Comparison of ENCODE assay signal across 16 cellular contexts in the genomic region with DNA sequence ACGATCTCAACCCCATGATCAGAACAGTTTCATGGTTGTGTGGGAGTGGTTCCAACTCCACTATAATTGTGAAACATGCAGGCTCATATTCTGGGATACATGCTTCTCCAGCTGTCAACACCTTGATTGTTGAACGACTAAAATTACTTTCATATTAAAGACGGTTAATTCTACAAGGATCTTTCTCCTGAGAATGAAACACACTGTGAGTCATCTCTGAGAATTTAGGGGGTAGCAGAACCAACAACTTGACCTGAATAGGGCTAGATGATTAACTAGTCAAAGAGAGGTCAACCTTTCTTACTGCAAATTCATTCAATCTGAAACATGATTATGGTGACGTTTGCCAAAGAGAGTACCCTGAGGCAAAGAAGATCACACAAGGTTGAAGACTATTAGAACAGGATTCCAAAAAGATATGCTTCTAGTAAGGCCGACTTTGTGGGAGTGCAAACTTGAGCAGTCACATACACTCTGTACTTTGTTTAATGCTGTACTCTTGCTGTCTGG.
A peak's percentile ranks its signal among the peaks of the same experiment; 100 is the strongest.
DNase-seq lines count a peak whose midpoint lies in the region; ATAC-seq, FAIRE-seq and TF ChIP-seq lines count a peak whose summit lies in the region.
"Had no signal": no experiment of that assay in that cellular context is flagged by ENCODE, and none has a peak within 500 bp of the region (broad histone marks: within the 10 kb centered on the region; RNA-seq: fewer than 3 reads in every experiment).

No MANE protein-coding gene starts in this region.

- H3K4me3 Mint-ChIP-seq in activated T-helper 17 cell treated with anti-CD3 and anti-CD28 coated beads, Interleukin-2, amount 50 U/mL, for 72 hours = peak overlapping the region; percentile 32
- no peak overlapping the region for H3K4me3 Mint-ChIP-seq in activated naive CD8-positive, alpha-beta T cell treated with anti-CD3 and anti-CD28 coated beads, Interleukin-2, amount 50 U/mL, for 24 hours
- H3K4me3 Mint-ChIP-seq: IgD-negative memory B cell had no signal

- peaks cover 21% of the 10 kb centered on the region for H3K4me1 Mint-ChIP-seq in activated T-helper 17 cell treated with anti-CD3 and anti-CD28 coated beads, Interleukin-2, amount 50 U/mL, for 72 hours
- no peaks in the 10 kb centered on the region for H3K4me1 Mint-ChIP-seq in activated naive CD8-positive, alpha-beta T cell treated with anti-CD3 and anti-CD28 coated beads, Interleukin-2, amount 50 U/mL, for 24 hours
- H3K4me1 Mint-ChIP-seq: IgD-negative memory B cell had no signal

- H3K27ac ChIP-seq in kidney (ENCODE audit: low read depth in 2 of 2, low read length in 2 of 2) = no peak overlapping the region
- H3K27ac ChIP-seq: SJSA1 had no signal

- no peak overlapping the region for H3K9ac ChIP-seq in kidney (ENCODE audit: low read length in 2 of 2)

- H3K36me3 ChIP-seq in kidney (ENCODE audit: control insufficient read depth in 1 of 2, insufficient read depth in 2 of 2, low read length in 2 of 2) = no peaks in the 10 kb centered on the region
- H3K36me3 ChIP-seq: SJSA1 had no signal

- peaks cover 2 to 10% of the 10 kb centered on the region in 2 donors for H3K4me1 ChIP-seq in kidney (ENCODE audit: control insufficient read depth in 1 of 2, insufficient read depth in 1 of 2, low read depth in 1 of 2, low read length in 2 of 2)

- intact Hi-C loops in Right ventricle myocardium inferior (cut with DNase I) (no loop called here), Right ventricle myocardium superior (cut with DNase I) (no loop called here), kidney (cut with DNase I) (no loop called here)

- H3K9me3 Mint-ChIP-seq in activated T-helper 17 cell treated with anti-CD3 and anti-CD28 coated beads, Interleukin-2, amount 50 U/mL, for 72 hours = peaks cover 5% of the 10 kb centered on the region
- no peaks in the 10 kb centered on the region for H3K9me3 Mint-ChIP-seq in activated naive CD8-positive, alpha-beta T cell treated with anti-CD3 and anti-CD28 coated beads, Interleukin-2, amount 50 U/mL, for 24 hours
- H3K9me3 Mint-ChIP-seq: IgD-negative memory B cell had no signal

- ATAC-seq in Right ventricle myocardium inferior = peak; percentile 44
- no peak for ATAC-seq in Right ventricle myocardium superior (ENCODE audit: poor library complexity)
- peak; percentile 76 for ATAC-seq in activated T-helper 17 cell treated with anti-CD3 and anti-CD28 coated beads, Interleukin-2, amount 50 U/mL, for 72 hours (replicated peaks)
- no peak for ATAC-seq in activated naive CD8-positive, alpha-beta T cell treated with anti-CD3 and anti-CD28 coated beads, Interleukin-2, amount 50 U/mL, for 24 hours

- no peak for TF ChIP-seq CTCF in kidney (IDR thresholded peaks at IDR 0.05; ENCODE audit: borderline replicate concordance, extremely low read depth, insufficient read depth)

- FAIRE-seq in kidney (lab: Jason Lieb, UNC) = no peak
- FAIRE-seq: A204.1, GM12891 had no signal

- H3K9me3 ChIP-seq in kidney (ENCODE audit: control insufficient read depth in 1 of 2, low read length in 2 of 2) = no peaks in the 10 kb centered on the region
- H3K9me3 ChIP-seq: SJSA1 had no signal

- peak overlapping the region; percentile 25 for H3K27ac Mint-ChIP-seq in activated T-helper 17 cell treated with anti-CD3 and anti-CD28 coated beads, Interleukin-2, amount 50 U/mL, for 72 hours
- no peak overlapping the region for H3K27ac Mint-ChIP-seq in activated naive CD8-positive, alpha-beta T cell treated with anti-CD3 and anti-CD28 coated beads, Interleukin-2, amount 50 U/mL, for 24 hours
- H3K27ac Mint-ChIP-seq: IgD-negative memory B cell had no signal

- no peaks in the 10 kb centered on the region for H3K36me3 Mint-ChIP-seq in activated T-helper 17 cell treated with anti-CD3 and anti-CD28 coated beads, Interleukin-2, amount 50 U/mL, for 72 hours (ENCODE audit: low read depth)
- no peaks in the 10 kb centered on the region for H3K36me3 Mint-ChIP-seq in activated naive CD8-positive, alpha-beta T cell treated with anti-CD3 and anti-CD28 coated beads, Interleukin-2, amount 50 U/mL, for 24 hours (ENCODE audit: low read depth)

- H3K27me3 Mint-ChIP-seq in activated T-helper 17 cell treated with anti-CD3 and anti-CD28 coated beads, Interleukin-2, amount 50 U/mL, for 72 hours = no peaks in the 10 kb centered on the region
- H3K27me3 Mint-ChIP-seq in activated naive CD8-positive, alpha-beta T cell treated with anti-CD3 and anti-CD28 coated beads, Interleukin-2, amount 50 U/mL, for 24 hours = no peaks in the 10 kb centered on the region
- H3K27me3 Mint-ChIP-seq: IgD-negative memory B cell had no signal

- H3K4me3 ChIP-seq in skeletal muscle cell (ENCODE audit: low read depth, low read length) = no peak overlapping the region
- no peak overlapping the region for H3K4me3 ChIP-seq in kidney (ENCODE audit: low read length in 2 of 2)
- H3K4me3 ChIP-seq: SJSA1 had no signal

- no peak for DNase-seq in Right ventricle myocardium inferior (ENCODE audit: missing footprints)
- no peak for DNase-seq in Right ventricle myocardium superior
- DNase-seq in fibroblast of the conjunctiva (ENCODE audit: low read depth) = peak; percentile 53
- DNase-seq in skeletal muscle cell (ENCODE audit: low read depth) = peak; percentile 74
- no peak for DNase-seq in kidney
- no peak for DNase-seq in activated naive CD8-positive, alpha-beta T cell treated with anti-CD3 and anti-CD28 coated beads, Interleukin-2, amount 50 U/mL, for 24 hours
- no peak for DNase-seq in NCI-H1048 (lab: John Stamatoyannopoulos, UW)
- DNase-seq: C1 segment of cervical spinal cord, HCEC 1CT, NCI-H146, NCI-H446 treated with DMSO at 0.1 percent for 48 hours had no signal

Comparison
In these comparisons a context has a peak if more than half of its experiments do, and no peak if none do; other contexts are left out.
1. ATAC-seq: peak in Right ventricle myocardium inferior (single experiment) and activated T-helper 17 cell treated with anti-CD3 and anti-CD28 coated beads, Interleukin-2, amount 50 U/mL, for 72 hours (single experiment); none in Right ventricle myocardium superior (single experiment) and activated naive CD8-positive, alpha-beta T cell treated with anti-CD3 and anti-CD28 coated beads, Interleukin-2, amount 50 U/mL, for 24 hours (single experiment).
2. DNase-seq: peak in fibroblast of the conjunctiva (single experiment) and skeletal muscle cell (single experiment); none in Right ventricle myocardium inferior (single experiment), Right ventricle myocardium superior (single experiment), kidney (single experiment), activated naive CD8-positive, alpha-beta T cell treated with anti-CD3 and anti-CD28 coated beads, Interleukin-2, amount 50 U/mL, for 24 hours (single experiment) and NCI-H1048 (single experiment).